8 cellular contexts compared by ENCODE assay signal in genomic region chr12:31736472-31736871, GRCh38. TPM values are rescaled to one million over a fixed set of nuclear protein-coding genes. Genes with fewer than 3 reads are reported as not detected.
DNase-seq lines count a peak whose midpoint lies in the region; ATAC-seq and TF ChIP-seq lines count a peak whose summit lies in the region.

No MANE protein-coding gene starts in this region.

- ATAC-seq in HG03135 (IDR thresholded peaks at IDR 0.05; ENCODE audit: unreplicated experiment) (peak; percentile 52), GM21576 (IDR thresholded peaks at IDR 0.05; ENCODE audit: unreplicated experiment) (no peak)
- peak; percentile 80 for ATAC-seq in activated CD4-positive, CD25-positive, alpha-beta regulatory T cell treated with anti-CD3 and anti-CD28 coated beads, Interleukin-2, amount 50 U/mL, for 24 hours
- ATAC-seq in stimulated activated effector memory CD8-positive, alpha-beta T cell treated with anti-CD3 and anti-CD28 coated beads, Interleukin-12 subunit alpha, Interleukin-12 subunit beta, amount 100 ng/mL, for 72 hours = peak; percentile 90

- H3K27ac Mint-ChIP-seq in stimulated activated effector memory CD8-positive, alpha-beta T cell treated with anti-CD3 and anti-CD28 coated beads, Interleukin-12 subunit alpha, Interleukin-12 subunit beta, amount 100 ng/mL, for 72 hours = peak overlapping the region; percentile 67

- H3K9me3 Mint-ChIP-seq in stimulated activated effector memory CD8-positive, alpha-beta T cell treated with anti-CD3 and anti-CD28 coated beads, Interleukin-12 subunit alpha, Interleukin-12 subunit beta, amount 100 ng/mL, for 72 hours = no peaks in the 10 kb centered on the region

- no peak for TF ChIP-seq CTCF in ascending aorta (IDR thresholded peaks at IDR 0.05)

- peaks cover 5% of the 10 kb centered on the region for H3K36me3 Mint-ChIP-seq in stimulated activated effector memory CD8-positive, alpha-beta T cell treated with anti-CD3 and anti-CD28 coated beads, Interleukin-12 subunit alpha, Interleukin-12 subunit beta, amount 100 ng/mL, for 72 hours

- H3K4me1 Mint-ChIP-seq in stimulated activated effector memory CD8-positive, alpha-beta T cell treated with anti-CD3 and anti-CD28 coated beads, Interleukin-12 subunit alpha, Interleukin-12 subunit beta, amount 100 ng/mL, for 72 hours = peaks cover 46% of the 10 kb centered on the region

- H3K4me1 ChIP-seq in effector memory CD4-positive, alpha-beta T cell (ENCODE audit: control insufficient read depth, insufficient read depth, low read length, poor library complexity, severe bottlenecking) = peaks cover 16% of the 10 kb centered on the region
- peaks cover 1 to 26% of the 10 kb centered on the region in 2 donors for H3K4me1 ChIP-seq in ascending aorta

- H3K9me3 ChIP-seq in effector memory CD4-positive, alpha-beta T cell (ENCODE audit: control insufficient read depth, low read length) = no peaks in the 10 kb centered on the region
- peaks cover 0 to 18% of the 10 kb centered on the region in 2 donors for H3K9me3 ChIP-seq in ascending aorta

- H3K4me3 ChIP-seq in effector memory CD4-positive, alpha-beta T cell (ENCODE audit: insufficient read depth, low read depth, low read length, poor library complexity, severe bottlenecking) = no peak overlapping the region
- no peak overlapping the region for H3K4me3 ChIP-seq in ascending aorta

- peak overlapping the region; percentile 64 for H3K27ac ChIP-seq in effector memory CD4-positive, alpha-beta T cell (ENCODE audit: insufficient read depth, low read length, poor library complexity, severe bottlenecking)
- H3K27ac ChIP-seq in ascending aorta = no peak overlapping the region

- no peaks in the 10 kb centered on the region for H3K27me3 ChIP-seq in effector memory CD4-positive, alpha-beta T cell (replicated peaks; ENCODE audit: control insufficient read depth, insufficient read depth, low read length, poor library complexity, severe bottlenecking)
- no peaks in the 10 kb centered on the region for H3K27me3 ChIP-seq in ascending aorta

- H3K4me3 Mint-ChIP-seq in stimulated activated effector memory CD8-positive, alpha-beta T cell treated with anti-CD3 and anti-CD28 coated beads, Interleukin-12 subunit alpha, Interleukin-12 subunit beta, amount 100 ng/mL, for 72 hours = no peak overlapping the region

- intact Hi-C loops in ascending aorta (cut with DNase I) = no loop called here

- DNase-seq in effector memory CD4-positive, alpha-beta T cell = peak; percentile 29 to 59 (median 43)
- DNase-seq in stimulated activated effector memory CD8-positive, alpha-beta T cell treated with anti-CD3 and anti-CD28 coated beads, Interleukin-12 subunit alpha, Interleukin-12 subunit beta, amount 100 ng/mL, for 72 hours (ENCODE audit: low spot score in 2 of 2) = no peak
- DNase-seq in ascending aorta (ENCODE audit: low spot score in 2 of 2) (no peak), NCI-H524 treated with DMSO at 0.1 percent for 48 hours (lab: John Stamatoyannopoulos, UW) (no peak), COLO668 (lab: John Stamatoyannopoulos, UW; ENCODE audit: unreplicated experiment) (no peak)

- no peaks in the 10 kb centered on the region for H3K36me3 ChIP-seq in effector memory CD4-positive, alpha-beta T cell (ENCODE audit: control insufficient read depth, insufficient read depth, low read length)
- H3K36me3 ChIP-seq in ascending aorta = no peaks in the 10 kb centered on the region

RNA-seq across cellular contexts. Expression of gene AMN1, which starts 7.7 kb away (rescaled TPM):
- total RNA-seq in ascending aorta = 0.75 TPM

Comparison
In these comparisons a context has a peak if more than half of its experiments do, and no peak if none do; other contexts are left out.
1. DNase-seq: peak in effector memory CD4-positive, alpha-beta T cell (3 of 3); none in stimulated activated effector memory CD8-positive, alpha-beta T cell treated with anti-CD3 and anti-CD28 coated beads, Interleukin-12 subunit alpha, Interleukin-12 subunit beta, amount 100 ng/mL, for 72 hours (0 of 2), ascending aorta (0 of 2), NCI-H524 treated with DMSO at 0.1 percent for 48 hours (single experiment) and COLO668 (single experiment).